Comparison of ENCODE assay signal across 21 cellular contexts in genomic region chr5:65766781-65767180, GRCh38.
"Had no signal": no experiment of that assay in that cellular context is flagged by ENCODE, and none has a peak within 500 bp of the region (broad histone marks: within the 10 kb centered on the region; RNA-seq: fewer than 3 reads in every experiment).

No MANE protein-coding gene starts in this region.

- H3K27me3 Mint-ChIP-seq: naive thymus-derived CD4-positive, alpha-beta T cell; natural killer cell treated with Interleukin-12 subunit alpha and Interleukin-12 subunit beta and Interleukin-15 and Interleukin-18, amount 100 ng/mL, for 72 hours; stimulated activated naive B cell treated with anti-CD40 and anti-IgM and Interleukin-4, amounts not matched to agents 10 μg/mL and 1 μg/mL and 100 μg/mL, for 72 hours had no signal

- DNase-seq: islet precursor cell; left ventricle myocardium inferior; midbrain; mucosa of descending colon; naive thymus-derived CD4-positive, alpha-beta T cell; nucleus accumbens; pancreas; posterior cingulate gyrus; retina; right cardiac atrium; stimulated activated CD4-positive, alpha-beta T cell treated with anti-CD3 and anti-CD28 coated beads, Interleukin-12 subunit alpha, Interleukin-12 subunit beta, amount 100 ng/mL, for 4 hours; stimulated activated CD4-positive, alpha-beta T cell treated with anti-CD3 and anti-CD28 coated beads, Interleukin-4, amount 100 ng/mL, for 1 hour; stimulated activated naive B cell treated with anti-CD40 and anti-IgM and Interleukin-4, amounts not matched to agents 10 μg/mL and 1 μg/mL and 100 μg/mL, for 72 hours; stimulated activated naive CD8-positive, alpha-beta T cell treated with anti-CD3 and anti-CD28 coated beads, Interleukin-15, Interleukin-2, amounts not matched to agents 100 U/mL and 50 U/mL, for 24 hours; stomach; testis; thyroid gland; transverse colon; upper lobe of left lung had no signal

- ATAC-seq: mucosa of descending colon; naive thymus-derived CD4-positive, alpha-beta T cell; natural killer cell treated with Interleukin-12 subunit alpha and Interleukin-12 subunit beta and Interleukin-15 and Interleukin-18, amount 100 ng/mL, for 72 hours; pancreas; right cardiac atrium; sciatic nerve had no signal

- H3K27ac Mint-ChIP-seq: natural killer cell treated with Interleukin-12 subunit alpha and Interleukin-12 subunit beta and Interleukin-15 and Interleukin-18, amount 100 ng/mL, for 72 hours; stimulated activated naive B cell treated with anti-CD40 and anti-IgM and Interleukin-4, amounts not matched to agents 10 μg/mL and 1 μg/mL and 100 μg/mL, for 72 hours had no signal

- FAIRE-seq: pancreas had no signal

- H3K4me1 Mint-ChIP-seq: stimulated activated naive B cell treated with anti-CD40 and anti-IgM and Interleukin-4, amounts not matched to agents 10 μg/mL and 1 μg/mL and 100 μg/mL, for 72 hours had no signal

- H3K9me3 Mint-ChIP-seq: natural killer cell treated with Interleukin-12 subunit alpha and Interleukin-12 subunit beta and Interleukin-15 and Interleukin-18, amount 100 ng/mL, for 72 hours had no signal

- H3K4me3 Mint-ChIP-seq: naive thymus-derived CD4-positive, alpha-beta T cell; natural killer cell treated with Interleukin-12 subunit alpha and Interleukin-12 subunit beta and Interleukin-15 and Interleukin-18, amount 100 ng/mL, for 72 hours; stimulated activated naive B cell treated with anti-CD40 and anti-IgM and Interleukin-4, amounts not matched to agents 10 μg/mL and 1 μg/mL and 100 μg/mL, for 72 hours had no signal
